17 cellular contexts compared by ENCODE assay signal in the genomic region with DNA sequence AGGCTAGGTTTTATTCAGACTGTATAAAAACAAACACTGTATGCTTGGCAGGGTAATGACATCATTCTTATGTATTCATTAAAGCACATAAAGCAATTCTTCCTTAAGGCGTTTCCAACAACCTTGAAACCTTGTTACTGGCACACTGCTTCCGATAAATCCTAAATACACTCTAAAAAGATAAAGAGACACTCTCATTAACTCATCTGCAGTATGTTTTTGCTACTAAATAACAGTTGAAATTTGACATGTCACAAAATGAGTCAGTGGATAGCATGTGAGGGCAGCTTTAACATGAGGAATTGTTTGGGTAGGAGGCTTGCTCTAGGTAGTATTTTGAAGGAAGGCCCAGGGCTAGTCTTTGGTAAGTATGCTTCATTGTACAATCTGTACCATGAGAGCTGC. TPM values are rescaled to one million over a fixed set of nuclear protein-coding genes. Genes with fewer than 3 reads are reported as not detected.
A peak's percentile ranks its signal among the peaks of the same experiment; 100 is the strongest.
DNase-seq lines count a peak whose midpoint lies in the region; ATAC-seq, FAIRE-seq and TF ChIP-seq lines count a peak whose summit lies in the region.
"Had no signal": no experiment of that assay in that cellular context is flagged by ENCODE, and none has a peak within 500 bp of the region (broad histone marks: within the 10 kb centered on the region; RNA-seq: fewer than 3 reads in every experiment).

No MANE protein-coding gene starts in this region.

- H3K4me2 ChIP-seq in Karpas-422 (ENCODE audit: low read depth, low read length, poor library complexity, severe bottlenecking) = no peak overlapping the region

- FAIRE-seq in H54 (lab: Jason Lieb, UNC) = peak; percentile 36

- H3K27ac ChIP-seq in 22Rv1 (peak overlapping the region; percentile 60), body of pancreas (peak overlapping the region in 3 of 4 donors; percentile 33 to 61 (median 58)), Karpas-422 (ENCODE audit: low read length) (no peak overlapping the region)
- H3K27ac ChIP-seq: gastroesophageal sphincter had no signal

- peaks cover 9% of the 10 kb centered on the region for H3K4me1 ChIP-seq in body of pancreas
- H3K4me1 ChIP-seq in Karpas-422 (ENCODE audit: low read length) = no peaks in the 10 kb centered on the region
- H3K4me1 ChIP-seq: gastroesophageal sphincter, Peyer's patch had no signal

- TF ChIP-seq POLR2A in H54 (IDR thresholded peaks at IDR 0.05; ENCODE audit: low read depth, low read length) = no peak
- no peak for TF ChIP-seq POLR2A in body of pancreas (IDR thresholded peaks at IDR 0.05)

- DNase-seq in H54 (ENCODE audit: insufficient read length, low spot score) = no peak
- no peak for DNase-seq in body of pancreas
- peak; percentile 33 for DNase-seq in kidney tubule cell (ENCODE audit: low spot score)
- no peak for DNase-seq in NCI-H446 (lab: John Stamatoyannopoulos, UW)
- DNase-seq in Karpas-422 = no peak
- DNase-seq in pons (ENCODE audit: low spot score) = no peak
- DNase-seq: activated T-cell treated with anti-CD3 and anti-CD28 coated beads, Interleukin-2, amount 50 U/mL, for 4 hours; central memory CD4-positive, alpha-beta T cell; mesendoderm; NCI-H2029 treated with DMSO at 0.1 percent for 48 hours; NCI-H774; Peyer's patch; retina; stimulated activated CD4-positive, alpha-beta T cell treated with anti-CD3 and anti-CD28 coated beads, Interleukin-1b, Interleukin-23, amount 100 ng/mL, for 48 hours had no signal

- H3K36me3 ChIP-seq in body of pancreas (replicated peaks in 1 of 2; ENCODE audit: insufficient read depth in 1 of 2, low read depth in 2 of 2) (peaks cover 0 to 5% of the 10 kb centered on the region in 2 donors), Karpas-422 (ENCODE audit: insufficient read depth, low read length) (peaks cover 11% of the 10 kb centered on the region; the same call in 1 of the 2 replicates)

- H3K4me3 ChIP-seq in body of pancreas (no peak overlapping the region), Karpas-422 (ENCODE audit: low read length) (no peak overlapping the region)
- H3K4me3 ChIP-seq: gastroesophageal sphincter, Peyer's patch had no signal

- ATAC-seq in body of pancreas = peak; percentile 86
- ATAC-seq in GM21786 (IDR thresholded peaks at IDR 0.05; ENCODE audit: unreplicated experiment) = no peak
- ATAC-seq: gastroesophageal sphincter had no signal

- TF ChIP-seq CTCF in 22Rv1 (IDR thresholded peaks at IDR 0.05) (no peak), body of pancreas (IDR thresholded peaks at IDR 0.05) (no peak)

- no peaks in the 10 kb centered on the region for H4K20me1 ChIP-seq in Karpas-422 (ENCODE audit: insufficient read depth, low read depth, low read length)

- H3K27me3 ChIP-seq in body of pancreas (no peaks in the 10 kb centered on the region), Karpas-422 (ENCODE audit: low read length) (no peaks in the 10 kb centered on the region)
- H3K27me3 ChIP-seq: gastroesophageal sphincter, Peyer's patch had no signal

- H3K9me3 ChIP-seq in body of pancreas (no peaks in the 10 kb centered on the region), Karpas-422 (ENCODE audit: low read length) (no peaks in the 10 kb centered on the region)
- H3K9me3 ChIP-seq: gastroesophageal sphincter, Peyer's patch had no signal

- 22 to 25% methylated on average over 2 of the region's 2 CpGs for WGBS in body of pancreas, 2 donors

- intact Hi-C loops in body of pancreas (cut with DNase I) = no loop called here

- no peak overlapping the region for H2AFZ ChIP-seq in Karpas-422 (ENCODE audit: low read length)

- no peaks in the 10 kb centered on the region for H3K9me2 ChIP-seq in Karpas-422 (replicated peaks; ENCODE audit: insufficient read depth, low read length)

- no peak overlapping the region for H3K9ac ChIP-seq in Karpas-422 (ENCODE audit: low read length)

- no peaks in the 10 kb centered on the region for H3K79me2 ChIP-seq in Karpas-422 (ENCODE audit: low read length)

RNA-seq across cellular contexts. Expression of a gene that starts 13.7 kb away (rescaled TPM):
- total RNA-seq in body of pancreas = 10 to 100 TPM; 18.9 to 20.4 TPM
- 11.7 and 21.3 TPM in 2 replicates for total RNA-seq in Karpas-422 (2014; rRNA removed; shearing (Covaris generic); ENCODE audit: low replicate concordance)

RNA-seq across cellular contexts. Expression of a gene that starts 13.9 kb away (rescaled TPM):
- 1 to 10 TPM; 3.4 to 4.3 TPM for total RNA-seq in body of pancreas
- total RNA-seq in Karpas-422 (2014; rRNA removed; shearing (Covaris generic); ENCODE audit: low replicate concordance) = 0.11 and 0.36 TPM in 2 replicates
- total RNA-seq: activated T-cell treated with anti-CD3 and anti-CD28 coated beads, Interleukin-2, amount 50 U/mL, for 4 hours had no signal
